19 cellular contexts compared by ENCODE assay signal in the genomic region with DNA sequence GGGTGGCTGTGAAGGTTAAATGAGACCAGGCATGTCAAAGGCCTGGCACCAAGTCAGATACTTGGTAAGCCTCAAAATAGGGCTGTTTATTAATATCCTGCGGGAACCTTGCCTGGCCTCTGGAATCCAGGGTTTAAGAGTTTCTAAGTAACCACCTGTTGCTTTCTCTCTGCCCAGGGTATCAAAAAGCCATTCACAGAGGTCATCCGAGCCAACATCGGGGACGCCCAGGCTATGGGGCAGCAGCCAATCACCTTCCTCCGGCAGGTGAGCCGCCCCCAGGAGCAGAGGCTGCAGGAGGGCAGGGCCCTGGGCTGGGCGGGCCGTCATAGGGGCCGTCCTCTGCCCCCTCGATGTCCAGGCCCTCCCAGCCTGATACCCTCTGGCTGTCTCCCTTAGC. TPM values are rescaled to one million over a fixed set of nuclear protein-coding genes. Genes with fewer than 3 reads are reported as not detected.
DNase-seq lines count a peak whose midpoint lies in the region; ATAC-seq and TF ChIP-seq lines count a peak whose summit lies in the region.
"Had no signal": no experiment of that assay in that cellular context is flagged by ENCODE, and none has a peak within 500 bp of the region (broad histone marks: within the 10 kb centered on the region; RNA-seq: fewer than 3 reads in every experiment).

No MANE protein-coding gene starts in this region.

- WGBS in psoas muscle, 3 donors = 22 to 37% (median 36%) methylated on average over 9 to 10 of the region's 10 CpGs

- H3K9ac ChIP-seq in BLaER1 (peak overlapping the region; percentile 50), HUES6 (ENCODE audit: low read length) (no peak overlapping the region)

- peaks cover 97% of the 10 kb centered on the region for H4K20me1 ChIP-seq in BLaER1

- intact Hi-C loops in left ventricle myocardium inferior (cut with micrococcal nuclease) = no loop called here
- intact Hi-C loops in psoas muscle (cut with DNase I) = no loop called here

- H3K27me3 ChIP-seq in BLaER1 (no peaks in the 10 kb centered on the region), HUES6 (ENCODE audit: control insufficient read depth, insufficient read depth, low read length) (no peaks in the 10 kb centered on the region), left ventricle myocardium inferior (ENCODE audit: low read depth) (no peaks in the 10 kb centered on the region), psoas muscle (ENCODE audit: insufficient read depth in 3 of 3, low read length in 2 of 3) (no peaks in the 10 kb centered on the region), WERI-Rb-1 (ENCODE audit: insufficient read depth, low read depth, severe bottlenecking) (no peaks in the 10 kb centered on the region)

- H3K4me1 ChIP-seq in BLaER1 (peaks cover 33% of the 10 kb centered on the region), HUES6 (ENCODE audit: control insufficient read depth, insufficient read depth, low read length) (no peaks in the 10 kb centered on the region; the same call in 1 of the 2 replicates), left ventricle myocardium inferior (peaks cover 43% of the 10 kb centered on the region), psoas muscle (peaks cover 45% of the 10 kb centered on the region)
- H3K4me1 ChIP-seq: A549 had no signal

- H3K36me3 ChIP-seq in BLaER1 (peaks cover 95% of the 10 kb centered on the region), HUES6 (ENCODE audit: control insufficient read depth, insufficient read depth, low read length) (peaks cover 75% of the 10 kb centered on the region), left ventricle myocardium inferior (no peaks in the 10 kb centered on the region), psoas muscle (ENCODE audit: insufficient read depth in 1 of 2, low read depth in 1 of 2) (peaks cover 0 to 17% of the 10 kb centered on the region in 2 donors), WERI-Rb-1 (peaks cover 20% of the 10 kb centered on the region)

- no peaks in the 10 kb centered on the region for H3K9me3 ChIP-seq in BLaER1
- no peaks in the 10 kb centered on the region for H3K9me3 ChIP-seq in HUES6 (ENCODE audit: control insufficient read depth, insufficient read depth, low read depth, low read length)
- H3K9me3 ChIP-seq in left ventricle myocardium inferior (replicated peaks) = no peaks in the 10 kb centered on the region
- H3K9me3 ChIP-seq in psoas muscle = no peaks in the 10 kb centered on the region
- no peaks in the 10 kb centered on the region for H3K9me3 ChIP-seq in WERI-Rb-1 (ENCODE audit: severe bottlenecking)
- H3K9me3 ChIP-seq: A549, Caco-2 had no signal

- no peak overlapping the region for H3K4me3 ChIP-seq in BLaER1
- H3K4me3 ChIP-seq in HUES6 (ENCODE audit: low read depth, low read length) = no peak overlapping the region
- H3K4me3 ChIP-seq in left ventricle myocardium inferior = peak overlapping the region; percentile 1
- H3K4me3 ChIP-seq in psoas muscle = no peak overlapping the region
- H3K4me3 ChIP-seq in WERI-Rb-1 (ENCODE audit: low read depth, low read length) = no peak overlapping the region
- H3K4me3 ChIP-seq: A549 had no signal

- ATAC-seq in psoas muscle = peak; percentile 82 to 89 (median 84)
- ATAC-seq in GM21576 (IDR thresholded peaks at IDR 0.05; ENCODE audit: unreplicated experiment) = no peak
- no peak for ATAC-seq in HG03039 (IDR thresholded peaks at IDR 0.05; ENCODE audit: unreplicated experiment)
- ATAC-seq: A549, HCT116, Panc1 had no signal

- TF ChIP-seq CTCF in left ventricle myocardium inferior (IDR thresholded peaks at IDR 0.05; ENCODE audit: borderline replicate concordance) (no peak), psoas muscle (IDR thresholded peaks at IDR 0.05) (no peak), WERI-Rb-1 (IDR thresholded peaks at IDR 0.05; ENCODE audit: low read depth, low read length) (no peak)

- H3K27ac ChIP-seq in BLaER1 (peak overlapping the region; percentile 66; the same call in 1 of the 2 replicates), HUES6 (ENCODE audit: low read depth, low read length) (0 out of 2 replicates have a peak overlapping the region, but pooled peaks have one; percentile 23), left ventricle myocardium inferior (replicated peaks) (peak overlapping the region; percentile 80), psoas muscle (peak overlapping the region; percentile 79), WERI-Rb-1 (no peak overlapping the region)
- H3K27ac ChIP-seq: A549 had no signal

- DNase-seq in left ventricle myocardium inferior (no peak), psoas muscle (peak; percentile 44 to 79), germinal center (ENCODE audit: low spot score) (no peak), WERI-Rb-1 (no peak)
- DNase-seq: Caco-2, DMS53, MV-4-11, NCI-H1417 treated with DMSO at 0.1 percent for 48 hours, NCI-H2029, NCI-H2171 treated with DMSO at 0.1 percent for 48 hours, NCI-H82, SHP77 had no signal

- peak overlapping the region; percentile 71 for H3K4me2 ChIP-seq in BLaER1
- H3K4me2 ChIP-seq: A549 had no signal

RNA-seq across cellular contexts. Expression of a gene that starts 13.3 kb away (rescaled TPM):
- total RNA-seq in left ventricle myocardium inferior = 17.8 TPM
- total RNA-seq in psoas muscle = 100 to 1,000 TPM in 1 of 4 donors, 10 to 100 TPM in 3; 27.7 to 110 (median 65.3) TPM
- polyA plus RNA-seq in psoas muscle = 10 to 100 TPM; 25.7 to 52.5 (median 41.1) TPM

Comparison
In these comparisons a context has a peak if more than half of its experiments do, and no peak if none do; other contexts are left out.
1. DNase-seq: peak in psoas muscle (2 of 2); none in left ventricle myocardium inferior (single experiment), germinal center (single experiment) and WERI-Rb-1 (single experiment).
2. ATAC-seq: peak in psoas muscle (4 of 4); none in GM21576 (single experiment) and HG03039 (single experiment).